ENCODE assay signal across 19 cellular contexts in the genomic region with DNA sequence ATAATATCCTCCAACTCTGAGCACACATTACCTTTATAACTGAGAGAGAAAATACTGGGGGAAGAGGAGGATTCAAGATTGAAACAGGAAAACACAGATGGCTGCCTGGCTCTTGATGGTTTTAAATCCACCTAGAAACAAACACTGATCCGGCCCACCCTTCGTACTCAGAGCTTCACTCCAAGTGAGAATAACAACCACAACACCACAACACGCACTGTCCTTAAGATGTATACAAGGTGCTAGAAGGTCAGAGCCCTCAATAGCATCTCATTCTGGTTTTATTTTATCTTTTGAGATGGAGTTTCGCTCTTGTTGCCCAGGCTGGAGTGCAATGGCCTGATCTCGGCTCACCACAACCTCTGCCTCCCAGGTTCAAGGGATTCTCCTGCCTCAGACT.
"Had no signal": no experiment of that assay in that cellular context is flagged by ENCODE, and none has a peak within 500 bp of the region (broad histone marks: within the 10 kb centered on the region; RNA-seq: fewer than 3 reads in every experiment).

No MANE protein-coding gene starts in this region.

- ATAC-seq: foreskin keratinocyte, left ventricle myocardium superior, sciatic nerve had no signal

- H3K4me3 ChIP-seq: stomach, thoracic aorta, uterus had no signal

- H3K27ac Mint-ChIP-seq: nephron progenitor cell; T-helper 2 cell treated with Interferon-gamma antibody and Interleukin-4, amounts not matched to agents 5 μg/mL and 100 μg/mL, for 36 hours had no signal

- H3K27me3 Mint-ChIP-seq: activated naive CD8-positive, alpha-beta T cell treated with anti-CD3 and anti-CD28 coated beads for 36 hours had no signal

- H3K27me3 ChIP-seq: brain microvascular endothelial cell, foreskin keratinocyte, stomach, uterus had no signal

- H3K27ac ChIP-seq: brain microvascular endothelial cell, thoracic aorta, uterus had no signal

- H3K36me3 ChIP-seq: uterus had no signal

- H3K9me3 ChIP-seq: stomach, thoracic aorta, uterus had no signal

- DNase-seq: activated CD4-positive, alpha-beta T cell treated with anti-CD3 and anti-CD28 coated beads, Interleukin-2, amount 50 U/mL, for 1 hour; activated gamma-delta T cell treated with Interleukin-2 at 50 U/mL for 16 hours; activated naive CD8-positive, alpha-beta T cell treated with anti-CD3 and anti-CD28 coated beads for 36 hours; brain microvascular endothelial cell; cortex of kidney; effector CD4-positive, alpha-beta T cell; foreskin keratinocyte; glutamatergic neuron; kidney glomerular epithelial cell; left ventricle myocardium superior; mesendoderm; nephron progenitor cell; occipital lobe; stomach; uterus had no signal

- H3K9me3 Mint-ChIP-seq: activated naive CD8-positive, alpha-beta T cell treated with anti-CD3 and anti-CD28 coated beads for 36 hours; T-helper 2 cell treated with Interferon-gamma antibody and Interleukin-4, amounts not matched to agents 5 μg/mL and 100 μg/mL, for 36 hours had no signal

- FAIRE-seq: endothelial cell of umbilical vein had no signal

- H3K4me3 Mint-ChIP-seq: activated naive CD8-positive, alpha-beta T cell treated with anti-CD3 and anti-CD28 coated beads for 36 hours; nephron progenitor cell; T-helper 2 cell treated with Interferon-gamma antibody and Interleukin-4, amounts not matched to agents 5 μg/mL and 100 μg/mL, for 36 hours had no signal
